8 cellular contexts compared by ENCODE assay signal in the genomic region with DNA sequence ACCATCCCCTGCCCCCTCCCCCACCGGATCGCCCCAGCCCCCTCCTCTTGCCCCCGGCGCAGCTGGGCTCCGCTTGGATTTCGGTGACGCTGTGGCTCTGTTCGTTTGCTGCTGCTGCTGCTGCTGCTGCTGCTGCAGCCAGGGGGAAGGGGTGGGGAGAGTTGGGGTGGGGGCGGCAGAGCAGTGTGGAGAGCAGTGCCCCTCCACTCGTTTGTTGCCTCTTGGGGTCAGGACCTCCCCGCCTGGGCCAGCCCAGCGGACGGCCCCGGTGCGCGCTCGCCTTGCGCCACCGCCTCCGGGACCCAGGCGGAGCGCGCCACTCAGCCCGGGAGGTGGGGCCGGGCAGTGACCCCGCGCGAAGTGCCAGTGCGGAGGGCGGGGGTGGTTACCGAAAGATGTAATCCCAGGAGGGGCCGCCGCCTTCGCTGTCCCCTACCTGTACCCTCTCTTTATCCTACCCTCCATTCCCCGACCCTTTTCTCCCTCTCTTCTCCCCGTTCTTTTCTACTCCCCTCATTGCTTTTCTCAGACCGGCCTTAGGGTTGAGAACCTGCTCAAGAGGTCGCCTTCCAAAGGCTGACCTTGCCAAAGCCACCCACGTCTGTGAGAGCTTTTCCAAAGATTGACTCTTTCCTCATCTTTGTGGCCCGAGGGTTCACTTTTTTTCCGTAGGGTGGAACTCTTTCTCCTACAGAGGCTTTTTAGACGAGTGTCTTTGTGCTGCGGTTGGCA.
DNase-seq lines count a peak whose midpoint lies in the region; ATAC-seq and TF ChIP-seq lines count a peak whose summit lies in the region.

No MANE protein-coding gene starts in this region.

- peak overlapping the region; percentile 78 for H3K27ac ChIP-seq in cingulate gyrus (ENCODE audit: low read depth, low read length)

- H3K4me2 ChIP-seq in Loucy (ENCODE audit: low read depth, low read length, poor library complexity, severe bottlenecking), result peak overlapping the region; percentile 8

- H3K36me3 ChIP-seq in Loucy (ENCODE audit: insufficient read depth, low read length), result no peaks in the 10 kb centered on the region

- peak overlapping the region; percentile 17 for H3K4me3 ChIP-seq in Loucy (ENCODE audit: low read length, poor library complexity, severe bottlenecking)

- DNase-seq in activated naive CD4-positive, alpha-beta T cell treated with anti-CD3 and anti-CD28 coated beads for 36 hours, result no peak
- DNase-seq in activated naive CD4-positive, alpha-beta T cell treated with anti-CD3 and anti-CD28 coated beads, Interleukin-2, amount 50 U/mL, for 16 hours, result no peak
- no peak for DNase-seq in naive thymus-derived CD8-positive, alpha-beta T cell
- DNase-seq in effector CD4-positive, alpha-beta T cell, result no peak

- H3F3A ChIP-seq in Loucy (ENCODE audit: low read depth), result peaks cover 6% of the 10 kb centered on the region; the same call in 1 of the 2 replicates

- H3K4me3 Mint-ChIP-seq in activated naive CD4-positive, alpha-beta T cell treated with anti-CD3 and anti-CD28 coated beads for 36 hours, result peak overlapping the region; percentile 48
- H3K4me3 Mint-ChIP-seq in naive thymus-derived CD8-positive, alpha-beta T cell, result peak overlapping the region in 7 of 10 donors; percentile 30 to 71 (median 61)

- no peak overlapping the region for H2AFZ ChIP-seq in Loucy (ENCODE audit: low read length)

- no peaks in the 10 kb centered on the region for H3K9me2 ChIP-seq in Loucy (replicated peaks; ENCODE audit: low read depth, low read length)

- no peaks in the 10 kb centered on the region for H3K27me3 ChIP-seq in Loucy (ENCODE audit: insufficient read depth, low read length, poor library complexity, severe bottlenecking)

- no peak overlapping the region for H3K27ac Mint-ChIP-seq in activated naive CD4-positive, alpha-beta T cell treated with anti-CD3 and anti-CD28 coated beads for 36 hours
- no peak overlapping the region for H3K27ac Mint-ChIP-seq in naive thymus-derived CD8-positive, alpha-beta T cell

- CTCF ChIA-PET in activated naive CD4-positive, alpha-beta T cell treated with anti-CD3 and anti-CD28 coated beads for 36 hours (lab: Charles Lee), result no interaction called here

- POLR2A ChIA-PET in naive thymus-derived CD8-positive, alpha-beta T cell (lab: Charles Lee), result no interaction called here

- no peak for TF ChIP-seq CTCF in Loucy (conservative IDR thresholded peaks at IDR 0.05; ENCODE audit: low read length)

- H3K36me3 Mint-ChIP-seq in activated naive CD4-positive, alpha-beta T cell treated with anti-CD3 and anti-CD28 coated beads for 36 hours (ENCODE audit: low read depth), result no peaks in the 10 kb centered on the region
- H3K36me3 Mint-ChIP-seq in naive thymus-derived CD8-positive, alpha-beta T cell, result no peaks in the 10 kb centered on the region

- H3K9me3 Mint-ChIP-seq in activated naive CD4-positive, alpha-beta T cell treated with anti-CD3 and anti-CD28 coated beads for 36 hours, result no peaks in the 10 kb centered on the region
- no peaks in the 10 kb centered on the region for H3K9me3 Mint-ChIP-seq in naive thymus-derived CD8-positive, alpha-beta T cell

- no peak overlapping the region for H3K9ac ChIP-seq in Loucy (ENCODE audit: low read depth, low read length, poor library complexity, severe bottlenecking)

- H3K4me1 Mint-ChIP-seq in activated naive CD4-positive, alpha-beta T cell treated with anti-CD3 and anti-CD28 coated beads for 36 hours (ENCODE audit: low read depth), result peaks cover 5% of the 10 kb centered on the region
- H3K4me1 Mint-ChIP-seq in naive thymus-derived CD8-positive, alpha-beta T cell, result peaks cover 1 to 13% (median 11%) of the 10 kb centered on the region in 4 donors

- H3K27me3 Mint-ChIP-seq in activated naive CD4-positive, alpha-beta T cell treated with anti-CD3 and anti-CD28 coated beads for 36 hours (ENCODE audit: low read depth), result peaks cover 37% of the 10 kb centered on the region
- peaks cover 20 to 60% (median 34%) of the 10 kb centered on the region in 5 donors for H3K27me3 Mint-ChIP-seq in naive thymus-derived CD8-positive, alpha-beta T cell

- peaks cover 12% of the 10 kb centered on the region for H3K4me1 ChIP-seq in Loucy (ENCODE audit: insufficient read depth, low read length, poor library complexity, severe bottlenecking)

- H4K20me1 ChIP-seq in Loucy (ENCODE audit: insufficient read depth, low read length, poor library complexity, severe bottlenecking), result no peaks in the 10 kb centered on the region

- no peak for ATAC-seq in naive thymus-derived CD8-positive, alpha-beta T cell
- ATAC-seq in HG03457 (IDR thresholded peaks at IDR 0.05; ENCODE audit: unreplicated experiment), result no peak
- no peak for ATAC-seq in GM18520 (IDR thresholded peaks at IDR 0.05; ENCODE audit: unreplicated experiment)

- H3K9me3 ChIP-seq in Loucy (ENCODE audit: insufficient read depth, low read depth, low read length), result no peaks in the 10 kb centered on the region

- H3K79me2 ChIP-seq in Loucy (ENCODE audit: insufficient read depth, low read length), result no peaks in the 10 kb centered on the region

- intact Hi-C loops in activated naive CD4-positive, alpha-beta T cell treated with anti-CD3 and anti-CD28 coated beads for 36 hours (cut with micrococcal nuclease), result no loop called here
